13 cellular contexts compared by ENCODE assay signal in genomic region chr1:197921235-197922069, GRCh38. TPM values are rescaled to one million over a fixed set of nuclear protein-coding genes. Genes with fewer than 3 reads are reported as not detected.
DNase-seq lines count a peak whose midpoint lies in the region; ATAC-seq and TF ChIP-seq lines count a peak whose summit lies in the region.
"Had no signal": no experiment of that assay in that cellular context is flagged by ENCODE, and none has a peak within 500 bp of the region (broad histone marks: within the 10 kb centered on the region; RNA-seq: fewer than 3 reads in every experiment).

No MANE protein-coding gene starts in this region.

- no peaks in the 10 kb centered on the region for H3K9me3 Mint-ChIP-seq in activated T-cell treated with anti-CD3 and anti-CD28 coated beads, Interleukin-2, amount 50 U/mL, for 72 hours
- H3K9me3 Mint-ChIP-seq in activated naive CD8-positive, alpha-beta T cell treated with anti-CD3 and anti-CD28 coated beads for 36 hours, result no peaks in the 10 kb centered on the region
- H3K9me3 Mint-ChIP-seq: neural crest cell had no signal

- intact Hi-C loops in lower lobe of right lung (cut with DNase I), result no loop called here
- intact Hi-C loops in transverse colon (cut with DNase I; ENCODE audit: low total_unique reads), result no loop called here

- H3K36me3 Mint-ChIP-seq in activated T-cell treated with anti-CD3 and anti-CD28 coated beads, Interleukin-2, amount 50 U/mL, for 72 hours (ENCODE audit: insufficient read depth in 2 of 2), result peaks cover 2% of the 10 kb centered on the region in 2 donors
- H3K36me3 Mint-ChIP-seq in activated naive CD8-positive, alpha-beta T cell treated with anti-CD3 and anti-CD28 coated beads for 36 hours, result peaks cover 2% of the 10 kb centered on the region

- H3K27ac ChIP-seq in lower lobe of right lung, result no peak overlapping the region
- no peak overlapping the region for H3K27ac ChIP-seq in transverse colon

- H3K4me3 Mint-ChIP-seq in activated T-cell treated with anti-CD3 and anti-CD28 coated beads, Interleukin-2, amount 50 U/mL, for 72 hours, result peak overlapping the region; percentile 85 to 88
- peak overlapping the region; percentile 45 for H3K4me3 Mint-ChIP-seq in activated naive CD8-positive, alpha-beta T cell treated with anti-CD3 and anti-CD28 coated beads for 36 hours

- H3K4me1 ChIP-seq in lower lobe of right lung, result peaks cover 41% of the 10 kb centered on the region
- H3K4me1 ChIP-seq in transverse colon, result peaks cover 13 to 42% (median 29%) of the 10 kb centered on the region in 4 donors

- no peak for TF ChIP-seq EP300 in transverse colon (IDR thresholded peaks at IDR 0.05; ENCODE audit: low read depth)

- H3K4me3 ChIP-seq in lower lobe of right lung (no peak overlapping the region), transverse colon (peak overlapping the region in 1 of 4 donors; percentile 38)

- no peaks in the 10 kb centered on the region for H3K36me3 ChIP-seq in lower lobe of right lung
- H3K36me3 ChIP-seq in transverse colon, result no peaks in the 10 kb centered on the region

- no peak for DNase-seq in activated T-cell treated with anti-CD3 and anti-CD28 coated beads, Interleukin-2, amount 50 U/mL, for 72 hours
- DNase-seq in activated T-cell treated with anti-CD3 and anti-CD28 coated beads for 4 hours (no peak), lower lobe of right lung (peak; percentile 46), transverse colon (peak; percentile 46), NCI-H146 (lab: John Stamatoyannopoulos, UW) (no peak), NCI-H345 (lab: John Stamatoyannopoulos, UW) (no peak)
- DNase-seq in activated naive CD8-positive, alpha-beta T cell treated with anti-CD3 and anti-CD28 coated beads for 36 hours, result no peak
- DNase-seq: GF-D8, Karpas-422, NCI-H2171 had no signal

- H3K27me3 ChIP-seq in lower lobe of right lung (ENCODE audit: low read depth) (peaks cover 65% of the 10 kb centered on the region), transverse colon (peaks cover 91% of the 10 kb centered on the region)

- TF ChIP-seq POLR2A in transverse colon (IDR thresholded peaks at IDR 0.05), result no peak

- H3K9me3 ChIP-seq in lower lobe of right lung, result no peaks in the 10 kb centered on the region
- H3K9me3 ChIP-seq in transverse colon, result no peaks in the 10 kb centered on the region

- WGBS in transverse colon (ENCODE audit: low coverage in 1 of 2), 2 donors, result 19 to 31% methylated on average over 4 to 18 of the region's 33 CpGs

- TF ChIP-seq CTCF in lower lobe of right lung (IDR thresholded peaks at IDR 0.05) (no peak), transverse colon (IDR thresholded peaks at IDR 0.05) (no peak)

- no peak for ATAC-seq in activated T-cell treated with anti-CD3 and anti-CD28 coated beads, Interleukin-2, amount 50 U/mL, for 72 hours (replicated peaks in 1 of 2)
- no peak for ATAC-seq in lower lobe of right lung
- no peak for ATAC-seq in activated CD4-positive, CD25-positive, alpha-beta regulatory T cell treated with anti-CD3 and anti-CD28 coated beads, Interleukin-2, amount 50 U/mL, for 24 hours
- ATAC-seq: Panc1 had no signal

- H3K27ac Mint-ChIP-seq in activated T-cell treated with anti-CD3 and anti-CD28 coated beads, Interleukin-2, amount 50 U/mL, for 72 hours, result no peak overlapping the region
- H3K27ac Mint-ChIP-seq in activated naive CD8-positive, alpha-beta T cell treated with anti-CD3 and anti-CD28 coated beads for 36 hours, result no peak overlapping the region

- peaks cover 92% of the 10 kb centered on the region for H3K27me3 Mint-ChIP-seq in activated T-cell treated with anti-CD3 and anti-CD28 coated beads, Interleukin-2, amount 50 U/mL, for 72 hours (ENCODE audit: low read depth)
- peaks cover 88% of the 10 kb centered on the region for H3K27me3 Mint-ChIP-seq in activated naive CD8-positive, alpha-beta T cell treated with anti-CD3 and anti-CD28 coated beads for 36 hours

- in situ Hi-C loops in transverse colon (cut with MboI; ENCODE audit: low pct_ligation_motif_present in 1 of 4, low pct_unique_long_range_greater_than_20kb in 1 of 4, low sequenced_read_pairs in 3 of 4), result loop anchor here in 1 of 4 donors (10.0 kb wide), 1 partner anchor 397 kb away; no protein-coding TSS in a partner anchor

- H3K4me1 Mint-ChIP-seq in activated T-cell treated with anti-CD3 and anti-CD28 coated beads, Interleukin-2, amount 50 U/mL, for 72 hours (ENCODE audit: low read depth), result peaks cover 51% of the 10 kb centered on the region
- peaks cover 45% of the 10 kb centered on the region for H3K4me1 Mint-ChIP-seq in activated naive CD8-positive, alpha-beta T cell treated with anti-CD3 and anti-CD28 coated beads for 36 hours

RNA-seq across cellular contexts. Expression of gene LHX9, which starts 4.3 kb away (rescaled TPM):
- under 1 TPM in 1 of 2 donors, not detected in 1; 0.02 TPM for total RNA-seq in activated T-cell treated with anti-CD3 and anti-CD28 coated beads, Interleukin-2, amount 50 U/mL, for 72 hours
- total RNA-seq in activated naive CD8-positive, alpha-beta T cell treated with anti-CD3 and anti-CD28 coated beads for 36 hours, result not detected
- total RNA-seq in lower lobe of right lung (2.1 TPM), transverse colon (not detected)
- total RNA-seq: neural crest cell had no signal

RNA-seq across cellular contexts. Expression of gene C1orf53, which starts 19.0 kb away (rescaled TPM):
- total RNA-seq in activated T-cell treated with anti-CD3 and anti-CD28 coated beads, Interleukin-2, amount 50 U/mL, for 72 hours, result not detected
- under 1 TPM; 0.54 to 0.95 TPM for total RNA-seq in activated naive CD8-positive, alpha-beta T cell treated with anti-CD3 and anti-CD28 coated beads for 36 hours
- total RNA-seq in lower lobe of right lung, result 2.0 TPM
- total RNA-seq in transverse colon, result 1 to 10 TPM in 2 of 4 donors, not detected in 2; 2.5 to 7.0 TPM

Comparison
In these comparisons a context has a peak if more than half of its experiments do, and no peak if none do; other contexts are left out.
1. DNase-seq: peak in lower lobe of right lung (single experiment) and transverse colon (single experiment); none in activated T-cell treated with anti-CD3 and anti-CD28 coated beads, Interleukin-2, amount 50 U/mL, for 72 hours (0 of 2), activated T-cell treated with anti-CD3 and anti-CD28 coated beads for 4 hours (single experiment), activated naive CD8-positive, alpha-beta T cell treated with anti-CD3 and anti-CD28 coated beads for 36 hours (single experiment), NCI-H146 (single experiment) and NCI-H345 (single experiment).